ENCODE assay signal across 24 cellular contexts in the genomic region with DNA sequence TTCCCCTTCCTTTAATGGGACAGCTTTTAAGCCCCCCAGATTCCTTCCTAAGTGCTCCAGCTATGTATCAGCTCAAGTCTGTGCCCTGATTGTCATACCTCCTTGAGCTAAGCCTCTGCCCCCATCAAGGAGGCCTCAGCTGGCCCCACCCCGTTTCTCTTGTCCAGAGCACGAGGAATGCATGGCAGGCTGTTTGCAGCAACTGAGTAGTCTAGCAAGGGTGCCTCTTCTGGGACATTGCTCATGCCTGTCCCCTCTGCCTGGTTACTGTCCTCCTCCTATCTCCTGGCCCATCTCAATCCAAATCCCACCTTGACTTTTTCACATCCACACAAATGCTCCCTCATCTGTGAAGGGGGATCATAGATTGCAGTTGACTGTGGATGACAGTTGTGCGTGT. TPM values are rescaled to one million over a fixed set of nuclear protein-coding genes. Genes with fewer than 3 reads are reported as not detected.
A peak's percentile ranks its signal among the peaks of the same experiment; 100 is the strongest.
DNase-seq lines count a peak whose midpoint lies in the region; ATAC-seq lines count a peak whose summit lies in the region.
"Had no signal": no experiment of that assay in that cellular context is flagged by ENCODE, and none has a peak within 500 bp of the region (broad histone marks: within the 10 kb centered on the region; RNA-seq: fewer than 3 reads in every experiment).

No MANE protein-coding gene starts in this region.

- H3K14ac ChIP-seq in neuronal stem cell (ENCODE audit: low read length): no peak overlapping the region

- H3K36me3 ChIP-seq in Karpas-422 (ENCODE audit: insufficient read depth, low read length): no peaks in the 10 kb centered on the region
- no peaks in the 10 kb centered on the region for H3K36me3 ChIP-seq in neuronal stem cell (replicated peaks in 1 of 2; ENCODE audit: control insufficient read depth in 2 of 2, insufficient read depth in 2 of 2, low read length in 2 of 2)
- H3K36me3 ChIP-seq: BLaER1 treated with 17β-estradiol and CSF1 and Interleukin-3, amounts not matched to agents 10 nM and 100 nM; HAP-1; Peyer's patch had no signal

- H4K20me1 ChIP-seq in Karpas-422 (ENCODE audit: insufficient read depth, low read depth, low read length): no peaks in the 10 kb centered on the region
- H4K20me1 ChIP-seq: BLaER1 treated with 17β-estradiol and CSF1 and Interleukin-3, amounts not matched to agents 10 nM and 100 nM had no signal

- H3K4me1 ChIP-seq in Karpas-422 (ENCODE audit: low read length): no peaks in the 10 kb centered on the region
- H3K4me1 ChIP-seq in neuronal stem cell (ENCODE audit: control insufficient read depth in 2 of 2, insufficient read depth in 1 of 2, low read depth in 1 of 2, low read length in 2 of 2): peaks cover 0 to 19% of the 10 kb centered on the region in 2 donors
- H3K4me1 ChIP-seq: BLaER1 treated with 17β-estradiol and CSF1 and Interleukin-3, amounts not matched to agents 10 nM and 100 nM; HAP-1; Peyer's patch had no signal

- no peaks in the 10 kb centered on the region for H3K9me2 ChIP-seq in Karpas-422 (replicated peaks; ENCODE audit: insufficient read depth, low read length)

- no peak overlapping the region for H4K8ac ChIP-seq in neuronal stem cell (ENCODE audit: low read depth, low read length)

- no peaks in the 10 kb centered on the region for H3K27me3 ChIP-seq in Karpas-422 (ENCODE audit: low read length)
- H3K27me3 ChIP-seq in neuronal stem cell (ENCODE audit: control insufficient read depth in 3 of 3, insufficient read depth in 3 of 3, low read depth in 1 of 3, low read length in 3 of 3): peaks cover 0 to 8% (median 0%) of the 10 kb centered on the region in 3 experiments
- H3K27me3 ChIP-seq: BLaER1 treated with 17β-estradiol and CSF1 and Interleukin-3, amounts not matched to agents 10 nM and 100 nM; Peyer's patch had no signal

- H3K9me3 ChIP-seq in Karpas-422 (ENCODE audit: low read length) (no peaks in the 10 kb centered on the region), neuronal stem cell (replicated peaks in 1 of 2; ENCODE audit: control insufficient read depth in 2 of 2, insufficient read depth in 1 of 2, low read depth in 1 of 2, low read length in 2 of 2) (no peaks in the 10 kb centered on the region)
- H3K9me3 ChIP-seq: BLaER1 treated with 17β-estradiol and CSF1 and Interleukin-3, amounts not matched to agents 10 nM and 100 nM; HAP-1; Peyer's patch had no signal

- no peak overlapping the region for H3K18ac ChIP-seq in neuronal stem cell (ENCODE audit: low read length)

- no peak overlapping the region for H4K91ac ChIP-seq in neuronal stem cell (ENCODE audit: low read depth, low read length, poor library complexity)

- no peak overlapping the region for H3K4ac ChIP-seq in neuronal stem cell (ENCODE audit: low read length)

- peak overlapping the region; percentile 50 for H2BK12ac ChIP-seq in neuronal stem cell (ENCODE audit: low read length)

- no peak overlapping the region for H3K23ac ChIP-seq in neuronal stem cell (ENCODE audit: low read depth, low read length, poor library complexity)

- WGBS in neuronal stem cell (ENCODE audit: extremely low coverage in 2 of 2, insufficient read length in 2 of 2, insufficient replicate concordance in 1 of 2), 2 donors: no CpG with 5 or more reads among the region's 3 CpGs

- DNase-seq in Karpas-422: peak; percentile 37
- no peak for DNase-seq in left lobe of liver (ENCODE audit: low spot score)
- DNase-seq in neuronal stem cell (ENCODE audit: low spot score): no peak
- DNase-seq in iPS-NIHi11 (ENCODE audit: low spot score): no peak
- DNase-seq in NCI-H1694 treated with DMSO at 0.1 percent for 48 hours (lab: John Stamatoyannopoulos, UW): no peak
- DNase-seq: CD4-positive, alpha-beta memory T cell; DND-41; GM23248; IMR-90; NCI-H1105; NCI-H146; NCI-H2081 treated with DMSO at 0.1 percent for 48 hours; NCI-H2171 treated with DMSO at 0.1 percent for 48 hours; NCI-H524 treated with DMSO at 0.1 percent for 48 hours; NCI-H82 had no signal

- no peak overlapping the region for H3K27ac ChIP-seq in Karpas-422 (ENCODE audit: low read length)
- H3K27ac ChIP-seq in neuronal stem cell (replicated peaks; ENCODE audit: low read length): no peak overlapping the region
- H3K27ac ChIP-seq: BLaER1 treated with 17β-estradiol and CSF1 and Interleukin-3, amounts not matched to agents 10 nM and 100 nM; GM23248; KMS-11 had no signal

- no peak overlapping the region for H3K4me3 ChIP-seq in Karpas-422 (ENCODE audit: low read length)
- no peak overlapping the region for H3K4me3 ChIP-seq in neuronal stem cell (ENCODE audit: low read length in 2 of 2)
- H3K4me3 ChIP-seq: BLaER1 treated with 17β-estradiol and CSF1 and Interleukin-3, amounts not matched to agents 10 nM and 100 nM; GM23248; HAP-1; Peyer's patch had no signal

- H3K79me2 ChIP-seq in Karpas-422 (ENCODE audit: low read length): no peaks in the 10 kb centered on the region

- no peaks in the 10 kb centered on the region for H3K79me1 ChIP-seq in neuronal stem cell (ENCODE audit: low read depth, low read length)

- H3K9ac ChIP-seq in Karpas-422 (ENCODE audit: low read length): no peak overlapping the region
- peak overlapping the region; percentile 45 for H3K9ac ChIP-seq in neuronal stem cell (ENCODE audit: low read depth, low read length, poor library complexity)
- H3K9ac ChIP-seq: BLaER1 treated with 17β-estradiol and CSF1 and Interleukin-3, amounts not matched to agents 10 nM and 100 nM; GM23248; KMS-11 had no signal

- no peak overlapping the region for H2BK120ac ChIP-seq in neuronal stem cell (ENCODE audit: low read depth, low read length)

- H2BK5ac ChIP-seq in neuronal stem cell (ENCODE audit: low read length): no peak overlapping the region

- peak overlapping the region; percentile 29 for H2AK5ac ChIP-seq in neuronal stem cell (ENCODE audit: low read depth, low read length)

- ATAC-seq in left lobe of liver: peak; percentile 9
- ATAC-seq in GM18870 (IDR thresholded peaks at IDR 0.05; ENCODE audit: unreplicated experiment): no peak
- ATAC-seq in GM18867 (IDR thresholded peaks at IDR 0.05; ENCODE audit: unreplicated experiment): no peak
- ATAC-seq: SK-N-SH treated with all-trans-retinoic acid at 6 μM for 48 hours had no signal

- H2BK15ac ChIP-seq in neuronal stem cell (ENCODE audit: low read length): no peak overlapping the region

- H3K4me2 ChIP-seq in Karpas-422 (ENCODE audit: low read depth, low read length, poor library complexity, severe bottlenecking): no peak overlapping the region
- H3K4me2 ChIP-seq in neuronal stem cell (ENCODE audit: insufficient read depth, low read length, poor library complexity, severe bottlenecking): no peak overlapping the region
- H3K4me2 ChIP-seq: BLaER1 treated with 17β-estradiol and CSF1 and Interleukin-3, amounts not matched to agents 10 nM and 100 nM; KMS-11 had no signal

- H2AFZ ChIP-seq in Karpas-422 (ENCODE audit: low read length): no peak overlapping the region
- H2AFZ ChIP-seq in neuronal stem cell (ENCODE audit: low read length): no peak overlapping the region
- H2AFZ ChIP-seq: GM23248 had no signal

RNA-seq across cellular contexts. Expression of a gene that starts 27.8 kb away (rescaled TPM):
- not detected in 2 replicates for total RNA-seq in Karpas-422 (2014; rRNA removed; shearing (Covaris generic); ENCODE audit: low replicate concordance)
- total RNA-seq in left lobe of liver: 42.7 TPM
- 0.53 TPM for polyA plus RNA-seq in neuronal stem cell (2013, experiment 1 of 2)
- polyA plus RNA-seq in neuronal stem cell (2013, experiment 2 of 2): 0.69 TPM
- total RNA-seq: OCI-LY7 had no signal

RNA-seq across cellular contexts. Expression of a gene that starts 46.2 kb away (rescaled TPM):
- not detected in 2 replicates for total RNA-seq in Karpas-422 (2014; rRNA removed; shearing (Covaris generic); ENCODE audit: low replicate concordance)
- not detected for total RNA-seq in left lobe of liver
- not detected for polyA plus RNA-seq in neuronal stem cell (2013, experiment 1 of 2)
- not detected for polyA plus RNA-seq in neuronal stem cell (2013, experiment 2 of 2)
- total RNA-seq: CD4-positive, alpha-beta memory T cell; G401; GM23248; IMR-90; OCI-LY7 had no signal
- polyA plus RNA-seq: CD4-positive, alpha-beta memory T cell; GM23248; IMR-90 had no signal

Comparison
In these comparisons a context has a peak if more than half of its experiments do, and no peak if none do; other contexts are left out.
1. RNA of a gene that starts 27.8 kb away (total RNA-seq): 42.7 TPM in left lobe of liver (single experiment); not detected in Karpas-422; every median in the first group is over 10 times any median in the second.